23 cellular contexts compared by ENCODE assay signal in the genomic region with DNA sequence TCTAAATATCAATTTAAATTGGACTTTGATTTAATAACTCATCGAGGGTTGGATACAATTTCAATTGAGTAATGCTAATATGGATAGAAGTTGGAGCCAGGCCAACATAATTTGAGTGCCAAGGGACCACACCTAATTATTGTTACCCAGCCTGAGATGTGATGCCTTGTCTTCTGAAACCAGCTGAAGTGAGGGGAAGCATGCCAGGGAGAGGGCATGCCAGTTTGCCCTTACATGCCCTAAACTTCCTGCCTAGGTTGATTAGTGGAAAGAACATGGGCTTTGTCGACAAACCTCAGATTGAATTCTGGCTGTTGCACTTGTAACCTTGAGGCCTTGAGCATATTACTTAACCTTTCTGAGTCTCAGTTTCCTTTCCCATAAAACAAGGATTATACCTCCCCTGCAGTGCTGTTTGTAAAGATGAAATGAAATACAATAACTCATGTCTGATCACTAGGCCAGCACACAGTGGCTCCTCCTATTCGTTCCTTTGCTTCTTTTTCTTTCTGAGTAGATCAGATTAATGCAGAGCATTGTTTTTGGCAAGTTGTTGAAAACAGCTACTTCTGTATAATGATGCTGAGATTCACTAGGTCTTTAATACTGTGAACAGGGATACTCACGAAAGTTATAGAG.
DNase-seq lines count a peak whose midpoint lies in the region; ATAC-seq and TF ChIP-seq lines count a peak whose summit lies in the region.
"Had no signal": no experiment of that assay in that cellular context is flagged by ENCODE, and none has a peak within 500 bp of the region (broad histone marks: within the 10 kb centered on the region; RNA-seq: fewer than 3 reads in every experiment).

No MANE protein-coding gene starts in this region.

- no peak for TF ChIP-seq POLR2A in stomach (IDR thresholded peaks at IDR 0.05)

- 35 to 62% (median 45%) methylated on average over 4 of the region's 4 CpGs for WGBS in stomach, 5 donors

- no peak overlapping the region for H3K27ac ChIP-seq in stomach
- H3K27ac ChIP-seq: BLaER1 treated with 17β-estradiol and CSF1 and Interleukin-3, amounts not matched to agents 10 nM and 100 nM; body of pancreas; left lung; pancreas; SJSA1 had no signal

- no peaks in the 10 kb centered on the region for H3K9me3 ChIP-seq in stomach
- H3K9me3 ChIP-seq: body of pancreas, Caco-2, left lung, pancreas, SJSA1 had no signal

- ATAC-seq in Right ventricle myocardium superior (ENCODE audit: poor library complexity), result peak; percentile 29
- ATAC-seq in left cardiac atrium, result no peak
- no peak for ATAC-seq in GM21825 (IDR thresholded peaks at IDR 0.05; ENCODE audit: unreplicated experiment)
- ATAC-seq in HG03469 (IDR thresholded peaks at IDR 0.05; ENCODE audit: unreplicated experiment), result no peak
- ATAC-seq: activated T-cell treated with anti-CD3 and anti-CD28 coated beads, Interleukin-2, amount 50 U/mL, for 4 hours; body of pancreas; left lung; pancreas had no signal

- TF ChIP-seq EP300 in stomach (IDR thresholded peaks at IDR 0.05), result no peak

- no peaks in the 10 kb centered on the region for H3K27me3 ChIP-seq in stomach
- H3K27me3 ChIP-seq: BLaER1 treated with 17β-estradiol and CSF1 and Interleukin-3, amounts not matched to agents 10 nM and 100 nM; body of pancreas; left lung; pancreas; SJSA1 had no signal

- H3K4me3 ChIP-seq in epithelial cell of esophagus (ENCODE audit: low read length) (no peak overlapping the region), stomach (no peak overlapping the region)
- H3K4me3 ChIP-seq: BLaER1 treated with 17β-estradiol and CSF1 and Interleukin-3, amounts not matched to agents 10 nM and 100 nM; body of pancreas; left lung; pancreas; SJSA1 had no signal

- no peaks in the 10 kb centered on the region for H3K36me3 ChIP-seq in stomach
- H3K36me3 ChIP-seq: BLaER1 treated with 17β-estradiol and CSF1 and Interleukin-3, amounts not matched to agents 10 nM and 100 nM; left lung; pancreas; SJSA1 had no signal

- TF ChIP-seq CTCF in epithelial cell of esophagus (IDR thresholded peaks at IDR 0.05; ENCODE audit: insufficient read depth, low read depth, low read length, missing control alignments), result no peak
- no peak for TF ChIP-seq CTCF in stomach (IDR thresholded peaks at IDR 0.05)

- intact Hi-C loops in Right ventricle myocardium superior (cut with DNase I) (no loop called here), left cardiac atrium (cut with DNase I) (no loop called here), stomach (cut with DNase I; ENCODE audit: low total_unique reads) (no loop called here)

- H3K4me1 ChIP-seq in stomach, result peaks cover 0 to 6% (median 0%) of the 10 kb centered on the region in 4 donors
- H3K4me1 ChIP-seq: BLaER1 treated with 17β-estradiol and CSF1 and Interleukin-3, amounts not matched to agents 10 nM and 100 nM; body of pancreas; Caco-2; left lung; SJSA1 had no signal

- DNase-seq in Right ventricle myocardium superior (no peak), left cardiac atrium (no peak), NCI-H2171 treated with DMSO at 0.1 percent for 48 hours (lab: John Stamatoyannopoulos, UW) (peak; percentile 70), epithelial cell of esophagus (ENCODE audit: low read depth) (peak; percentile 33), stomach (peak; percentile 34), SK-N-DZ (ENCODE audit: low spot score) (no peak)
- DNase-seq: activated CD4-positive, alpha-beta T cell treated with anti-CD3 and anti-CD28 coated beads for 4 hours; activated T-cell treated with anti-CD3 and anti-CD28 coated beads, Interleukin-2, amount 50 U/mL, for 4 hours; body of pancreas; Caco-2; effector CD4-positive, alpha-beta T cell; GOT3; hippocampal formation; immature natural killer cell; left lung; NCI-H446; pancreas; right cardiac atrium; stimulated activated naive CD4-positive, alpha-beta T cell treated with Interleukin-2 at 50 U/mL for 16 hours had no signal

Comparison
In these comparisons a context has a peak if more than half of its experiments do, and no peak if none do; other contexts are left out.
1. DNase-seq: peak in NCI-H2171 treated with DMSO at 0.1 percent for 48 hours (single experiment), epithelial cell of esophagus (single experiment) and stomach (single experiment); none in Right ventricle myocardium superior (single experiment), left cardiac atrium (single experiment) and SK-N-DZ (single experiment).